Comparison of ENCODE assay signal across 8 cellular contexts in the genomic region with DNA sequence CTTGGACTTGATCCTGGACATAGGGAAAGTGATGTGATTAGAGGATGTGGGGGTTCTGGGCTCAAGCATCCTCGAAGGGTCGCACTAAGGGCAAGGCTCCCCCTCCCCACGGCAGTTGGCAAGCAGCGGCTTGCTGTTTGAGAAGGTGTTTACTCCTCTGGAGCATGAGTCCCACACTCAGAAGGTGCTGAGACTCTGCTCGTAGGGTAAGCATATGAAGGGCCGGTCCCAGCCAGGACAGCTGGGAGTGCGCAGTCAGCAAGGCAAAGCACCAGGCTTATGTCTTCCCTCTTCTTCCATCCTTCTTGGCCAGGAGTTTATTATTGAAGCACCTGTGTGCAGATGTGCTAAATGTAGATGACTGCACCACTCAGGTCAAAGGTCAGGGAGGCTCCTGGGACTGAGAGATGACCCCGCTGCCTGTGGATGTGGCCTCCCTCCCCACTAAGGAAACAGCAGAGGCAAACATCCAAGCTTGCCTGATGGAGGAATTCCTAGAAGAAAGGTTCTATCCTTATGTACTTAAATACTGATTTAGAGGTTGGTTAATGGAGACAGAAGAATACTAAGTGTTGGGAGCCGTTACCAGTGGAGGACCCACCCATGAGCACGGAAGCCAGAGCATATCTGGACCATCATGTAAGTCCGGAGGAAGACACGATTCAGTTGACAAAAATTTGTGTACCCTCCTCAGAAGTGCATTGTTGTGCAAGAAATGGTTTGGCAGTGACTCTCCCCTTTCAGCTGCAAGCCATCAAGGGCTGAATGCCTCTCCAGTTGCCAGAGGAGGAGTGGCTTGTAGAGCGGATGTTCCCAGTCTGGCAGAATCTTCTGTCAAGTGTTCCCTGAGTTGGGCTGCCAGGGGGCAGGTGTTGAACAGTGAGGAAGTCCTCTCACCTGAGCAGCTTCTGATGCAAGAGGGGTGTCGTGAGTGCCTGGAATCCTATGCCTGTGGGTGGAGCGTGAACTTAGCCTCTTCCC. TPM values are rescaled to one million over a fixed set of nuclear protein-coding genes. Genes with fewer than 3 reads are reported as not detected.
A peak's percentile ranks its signal among the peaks of the same experiment; 100 is the strongest.
DNase-seq lines count a peak whose midpoint lies in the region; ATAC-seq and TF ChIP-seq lines count a peak whose summit lies in the region.

No MANE protein-coding gene starts in this region.

- no peak for TF ChIP-seq CTCF in WI38 (IDR thresholded peaks at IDR 0.05; ENCODE audit: low read depth, low read length)
- TF ChIP-seq CTCF in hepatocyte (IDR thresholded peaks at IDR 0.05; ENCODE audit: poor library complexity): no peak
- TF ChIP-seq CTCF in smooth muscle cell (IDR thresholded peaks at IDR 0.05; ENCODE audit: borderline replicate concordance, insufficient read depth, poor library complexity, severe bottlenecking): no peak
- TF ChIP-seq CTCF in GM10248 (IDR thresholded peaks at IDR 0.05; ENCODE audit: control extremely low read depth, extremely low read depth, low read depth, missing control alignments): no peak

- H3K4me2 ChIP-seq in hepatocyte (peak overlapping the region; percentile 29), smooth muscle cell (peak overlapping the region; percentile 17)

- POLR2A ChIA-PET in GM10248 (lab: Yijun Ruan, JAX): no interaction called here

- peak overlapping the region; percentile 98 for H3K27ac ChIP-seq in hepatocyte
- peak overlapping the region; percentile 27 for H3K27ac ChIP-seq in smooth muscle cell (ENCODE audit: low read depth)

- no peaks in the 10 kb centered on the region for H3K27me3 ChIP-seq in hepatocyte
- H3K27me3 ChIP-seq in smooth muscle cell (ENCODE audit: low read depth): no peaks in the 10 kb centered on the region

- no peaks in the 10 kb centered on the region for H3K9me3 ChIP-seq in hepatocyte (ENCODE audit: low read depth)
- no peaks in the 10 kb centered on the region for H3K9me3 ChIP-seq in smooth muscle cell (replicated peaks; ENCODE audit: low read depth)

- WGBS in hepatocyte (ENCODE audit: low lambda C conversion rate, missing lambda C conversion rate): 74% methylated on average over 15 of the region's 15 CpGs
- 75% methylated on average over 15 of the region's 15 CpGs for WGBS in smooth muscle cell (ENCODE audit: low lambda C conversion rate)

- H3K4me3 ChIP-seq in WI38 (ENCODE audit: low read depth, low read length) (0 out of 2 replicates have a peak overlapping the region, but pooled peaks have one; percentile 27), hepatocyte (no peak overlapping the region), smooth muscle cell (no peak overlapping the region)

- peaks cover 39% of the 10 kb centered on the region for H3K4me1 ChIP-seq in hepatocyte (ENCODE audit: insufficient read depth)
- peaks cover 6% of the 10 kb centered on the region for H3K4me1 ChIP-seq in smooth muscle cell (ENCODE audit: low read depth)

- H4K20me1 ChIP-seq in hepatocyte (ENCODE audit: insufficient read depth, poor library complexity, severe bottlenecking): no peaks in the 10 kb centered on the region
- H4K20me1 ChIP-seq in smooth muscle cell (ENCODE audit: low read depth): no peaks in the 10 kb centered on the region

- CTCF ChIA-PET in GM10248 (lab: Yijun Ruan, JAX): interaction anchor here (1.0 kb wide), 1 partner anchor 17 kb away, joined by 3 read pairs; no protein-coding TSS in a partner anchor

- no peak overlapping the region for H3K9ac ChIP-seq in smooth muscle cell (ENCODE audit: low read depth)

- no peak for ATAC-seq in GM19452 (IDR thresholded peaks at IDR 0.05; ENCODE audit: unreplicated experiment)

- no peaks in the 10 kb centered on the region for H3K9me2 ChIP-seq in hepatocyte (replicated peaks; ENCODE audit: insufficient read depth)

- no peaks in the 10 kb centered on the region for H3K79me2 ChIP-seq in hepatocyte
- no peaks in the 10 kb centered on the region for H3K79me2 ChIP-seq in smooth muscle cell (ENCODE audit: low read depth)

- H3F3A ChIP-seq in smooth muscle cell (ENCODE audit: low read depth): peaks cover 9% of the 10 kb centered on the region

- H3K36me3 ChIP-seq in hepatocyte (replicated peaks; ENCODE audit: insufficient read depth, low read depth) (no peaks in the 10 kb centered on the region), smooth muscle cell (ENCODE audit: low read depth) (no peaks in the 10 kb centered on the region)

- peak; percentile 95 for DNase-seq in HPDE6-E6E7 (ENCODE audit: extremely low spot score)
- peak; percentile 79 for DNase-seq in hepatocyte (ENCODE audit: low spot score)
- no peak for DNase-seq in smooth muscle cell (lab: John Stamatoyannopoulos, UW; ENCODE audit: unreplicated experiment)
- no peak for DNase-seq in NCI-H748 treated with DMSO at 0.1 percent for 48 hours (lab: John Stamatoyannopoulos, UW)
- DNase-seq in NCI-H2081 treated with DMSO at 0.1 percent for 48 hours (lab: John Stamatoyannopoulos, UW): no peak
- DNase-seq in GM10248 (ENCODE audit: extremely low spot score): no peak

- H2AFZ ChIP-seq in hepatocyte (no peak overlapping the region), smooth muscle cell (ENCODE audit: low read depth) (no peak overlapping the region)

RNA-seq across cellular contexts. Expression of a gene that starts 27.2 kb away (rescaled TPM):
- total RNA-seq in hepatocyte (24.1 and 34.4 TPM in 2 replicates), smooth muscle cell (9.9 and 18.2 TPM in 2 replicates)
- polyA plus RNA-seq in hepatocyte (29.9 and 30.0 TPM in 2 replicates), smooth muscle cell (21.5 and 27.7 TPM in 2 replicates)

Comparison
In these comparisons a context has a peak if more than half of its experiments do, and no peak if none do; other contexts are left out.
1. DNase-seq: peak in HPDE6-E6E7 (single experiment) and hepatocyte (single experiment); none in smooth muscle cell (single experiment), NCI-H748 treated with DMSO at 0.1 percent for 48 hours (single experiment), NCI-H2081 treated with DMSO at 0.1 percent for 48 hours (single experiment) and GM10248 (single experiment).